In genomic region chr12:58933068-58933681, GRCh38 we compare ENCODE assay signal across 18 cellular contexts. TPM values are rescaled to one million over a fixed set of nuclear protein-coding genes. Genes with fewer than 3 reads are reported as not detected.
DNase-seq lines count a peak whose midpoint lies in the region; ATAC-seq and TF ChIP-seq lines count a peak whose summit lies in the region.
"Had no signal": no experiment of that assay in that cellular context is flagged by ENCODE, and none has a peak within 500 bp of the region (broad histone marks: within the 10 kb centered on the region; RNA-seq: fewer than 3 reads in every experiment).

No MANE protein-coding gene starts in this region.

- no peak overlapping the region for H3K4me2 ChIP-seq in GM23338
- peak overlapping the region; percentile 55 for H3K4me2 ChIP-seq in mesenchymal stem cell (ENCODE audit: low read length, poor library complexity, severe bottlenecking)

- ATAC-seq in GM23338 (peak; percentile 51; the same call in 2 of the 3 replicates), GM19467 (IDR thresholded peaks at IDR 0.05; ENCODE audit: unreplicated experiment) (no peak), GM19324 (IDR thresholded peaks at IDR 0.05; ENCODE audit: low FRiP score, unreplicated experiment) (no peak), GM19452 (IDR thresholded peaks at IDR 0.05; ENCODE audit: unreplicated experiment) (no peak)

- H3F3A ChIP-seq in GM23338 (replicated peaks; ENCODE audit: low read depth), result no peaks in the 10 kb centered on the region

- no peaks in the 10 kb centered on the region; the same call in 1 of the 2 replicates for H3K9me2 ChIP-seq in GM23338 (ENCODE audit: insufficient read depth)

- TF ChIP-seq CTCF in GM23338 (conservative IDR thresholded peaks at IDR 0.05; ENCODE audit: low read depth in 2 of 2) (no peak), chondrocyte (IDR thresholded peaks at IDR 0.05) (no peak)

- H3K9me3 ChIP-seq in SJCRH30 (replicated peaks) (no peaks in the 10 kb centered on the region), mesenchymal stem cell (ENCODE audit: control insufficient read depth, low read length) (no peaks in the 10 kb centered on the region)
- H3K9me3 ChIP-seq: HAP-1 had no signal

- no peaks in the 10 kb centered on the region for H3K79me1 ChIP-seq in mesenchymal stem cell (replicated peaks; ENCODE audit: low read length, poor library complexity, severe bottlenecking)

- H2BK5ac ChIP-seq in mesenchymal stem cell (ENCODE audit: low read depth, low read length, poor library complexity, severe bottlenecking), result no peak overlapping the region

- H3K9ac ChIP-seq in mesenchymal stem cell (ENCODE audit: low read length), result no peak overlapping the region

- H3K36me3 Mint-ChIP-seq in GM23338 (ENCODE audit: low read depth), result no peaks in the 10 kb centered on the region
- no peaks in the 10 kb centered on the region for H3K36me3 Mint-ChIP-seq in chondrocyte (ENCODE audit: low read depth)

- no peak overlapping the region for H4K8ac ChIP-seq in mesenchymal stem cell (ENCODE audit: low read length)

- no peak overlapping the region for H3K14ac ChIP-seq in mesenchymal stem cell (ENCODE audit: low read length in 2 of 2)

- no peak overlapping the region for H2BK12ac ChIP-seq in mesenchymal stem cell (ENCODE audit: low read length in 2 of 2)

- no peak overlapping the region for H4K91ac ChIP-seq in mesenchymal stem cell (ENCODE audit: low read length)

- H3K4me1 ChIP-seq in GM23338 (ENCODE audit: insufficient read depth) (no peaks in the 10 kb centered on the region), SJCRH30 (peaks cover 52% of the 10 kb centered on the region), mesenchymal stem cell (ENCODE audit: control insufficient read depth, insufficient read depth, low read depth, low read length) (peaks cover 2% of the 10 kb centered on the region)
- H3K4me1 ChIP-seq: HAP-1 had no signal

- DNase-seq in GM23338 (ENCODE audit: low spot score) (peak; percentile 34), SJCRH30 (peak; percentile 97 to 99), chondrocyte (ENCODE audit: low spot score) (no peak), mesenchymal stem cell (no peak)
- DNase-seq in activated CD4-positive, alpha-beta T cell treated with anti-CD3 and anti-CD28 coated beads, Interleukin-2, amount 50 U/mL, for 4 hours, result no peak
- DNase-seq: DMS 273 treated with DMSO at 0.1 percent for 48 hours, GF-D8, KG1, NCI-H1694 treated with DMSO at 0.1 percent for 48 hours, NCI-H510A, NCI-H774, OCI-M1, SHP77 treated with DMSO at 0.1 percent for 48 hours had no signal

- H3K27me3 ChIP-seq in GM23338 (ENCODE audit: insufficient read depth) (no peaks in the 10 kb centered on the region), SJCRH30 (no peaks in the 10 kb centered on the region), mesenchymal stem cell (ENCODE audit: control insufficient read depth in 1 of 2, insufficient read depth in 1 of 2, low read length in 2 of 2) (no peaks in the 10 kb centered on the region)

- H3K27me3 Mint-ChIP-seq in GM23338 (ENCODE audit: insufficient read depth, low read depth, poor library complexity) (no peaks in the 10 kb centered on the region), chondrocyte (ENCODE audit: low read depth) (no peaks in the 10 kb centered on the region)
- H3K27me3 Mint-ChIP-seq: B cell had no signal

- H3K4me1 Mint-ChIP-seq in GM23338, result peaks cover 4% of the 10 kb centered on the region; the same call in 1 of the 3 replicates
- peaks cover 37% of the 10 kb centered on the region for H3K4me1 Mint-ChIP-seq in chondrocyte (ENCODE audit: low read depth)
- H3K4me1 Mint-ChIP-seq: B cell had no signal

- no peak overlapping the region for H3K18ac ChIP-seq in mesenchymal stem cell (ENCODE audit: low read depth in 1 of 2, low read length in 2 of 2)

- H3K4ac ChIP-seq in mesenchymal stem cell (ENCODE audit: low read depth in 1 of 2, low read length in 2 of 2), result no peak overlapping the region

- H3K27ac Mint-ChIP-seq in GM23338 (peak overlapping the region; percentile 65; the same call in 1 of the 2 replicates), chondrocyte (ENCODE audit: unreplicated experiment) (peak overlapping the region; percentile 45)
- H3K27ac Mint-ChIP-seq: B cell had no signal

- H3K4me3 ChIP-seq in GM23338, result no peak overlapping the region
- no peak overlapping the region for H3K4me3 ChIP-seq in SJCRH30
- no peak overlapping the region for H3K4me3 ChIP-seq in mesenchymal stem cell (ENCODE audit: insufficient read depth in 1 of 2, low read depth in 1 of 2, low read length in 2 of 2)
- H3K4me3 ChIP-seq: HAP-1 had no signal

- H3K36me3 ChIP-seq in GM23338 (ENCODE audit: insufficient read depth) (no peaks in the 10 kb centered on the region), SJCRH30 (no peaks in the 10 kb centered on the region), mesenchymal stem cell (ENCODE audit: control insufficient read depth in 1 of 2, insufficient read depth in 2 of 2, low read depth in 1 of 2, low read length in 2 of 2) (no peaks in the 10 kb centered on the region)
- H3K36me3 ChIP-seq: HAP-1 had no signal

- H2AFZ ChIP-seq in GM23338 (no peak overlapping the region), mesenchymal stem cell (ENCODE audit: low read depth, low read length) (no peak overlapping the region)

- no peak overlapping the region for H3K4me3 Mint-ChIP-seq in GM23338
- H3K4me3 Mint-ChIP-seq in chondrocyte (ENCODE audit: unreplicated experiment), result no peak overlapping the region
- H3K4me3 Mint-ChIP-seq: B cell had no signal

- no peak overlapping the region for H3K27ac ChIP-seq in GM23338 (ENCODE audit: low read depth)
- peak overlapping the region; percentile 92 for H3K27ac ChIP-seq in SJCRH30
- no peak overlapping the region for H3K27ac ChIP-seq in mesenchymal stem cell (ENCODE audit: low read length, poor library complexity, severe bottlenecking)

- no peak overlapping the region for H2AK5ac ChIP-seq in mesenchymal stem cell (ENCODE audit: low read length, severe bottlenecking)

- no peak overlapping the region for H2BK15ac ChIP-seq in mesenchymal stem cell (ENCODE audit: low read depth, poor library complexity, severe bottlenecking)

- no peaks in the 10 kb centered on the region for H4K20me1 ChIP-seq in GM23338 (replicated peaks; ENCODE audit: insufficient read depth)

- H3K9me3 Mint-ChIP-seq in GM23338 (no peaks in the 10 kb centered on the region), chondrocyte (ENCODE audit: low read depth) (no peaks in the 10 kb centered on the region)

- H2BK120ac ChIP-seq in mesenchymal stem cell (ENCODE audit: low read depth, low read length), result no peak overlapping the region

- H3K79me2 ChIP-seq in GM23338 (replicated peaks; ENCODE audit: insufficient read depth), result no peaks in the 10 kb centered on the region

- 90% methylated on average over 5 of the region's 7 CpGs for WGBS in mesenchymal stem cell

- no peak overlapping the region for H3K23ac ChIP-seq in mesenchymal stem cell (ENCODE audit: low read length in 2 of 2)

TF ChIP-seq in GM23338, 12 proteins besides CTCF, POLR2A, EP300 and RAD21 (continues in another document):
- no peak for TF ChIP-seq STAT1 (IDR thresholded peaks at IDR 0.05; ENCODE audit: unreplicated experiment)

RNA-seq across cellular contexts. Expression of gene LRIG3, which starts 12.9 kb away (rescaled TPM):
- 7.5 and 10.9 TPM in 2 replicates for total RNA-seq in GM23338 (2014; rRNA removed; shearing (Covaris generic))
- polyA plus RNA-seq in GM23338 (2016; fragmentation: Nextera tagmentation; extraction: Ambion mirVana), result 1.6 and 1.9 TPM in 2 replicates
- total RNA-seq in SJCRH30 (2014; rRNA removed; shearing (Covaris generic)), result 129 and 150 TPM in 2 replicates
- total RNA-seq in chondrocyte, result 80.4 to 207 TPM (median 85.8 TPM) in 3 replicates
- polyA plus RNA-seq in mesenchymal stem cell (2013, experiment 1 of 2), result 11.1 TPM
- 11.7 TPM for polyA plus RNA-seq in mesenchymal stem cell (2013, experiment 2 of 2)
- total RNA-seq: B cell had no signal

Comparison
In these comparisons a context has a peak if more than half of its experiments do, and no peak if none do; other contexts are left out.
1. DNase-seq: peak in GM23338 (single experiment) and SJCRH30 (2 of 2); none in chondrocyte (single experiment), mesenchymal stem cell (single experiment) and activated CD4-positive, alpha-beta T cell treated with anti-CD3 and anti-CD28 coated beads, Interleukin-2, amount 50 U/mL, for 4 hours (0 of 2).